In the genomic region with DNA sequence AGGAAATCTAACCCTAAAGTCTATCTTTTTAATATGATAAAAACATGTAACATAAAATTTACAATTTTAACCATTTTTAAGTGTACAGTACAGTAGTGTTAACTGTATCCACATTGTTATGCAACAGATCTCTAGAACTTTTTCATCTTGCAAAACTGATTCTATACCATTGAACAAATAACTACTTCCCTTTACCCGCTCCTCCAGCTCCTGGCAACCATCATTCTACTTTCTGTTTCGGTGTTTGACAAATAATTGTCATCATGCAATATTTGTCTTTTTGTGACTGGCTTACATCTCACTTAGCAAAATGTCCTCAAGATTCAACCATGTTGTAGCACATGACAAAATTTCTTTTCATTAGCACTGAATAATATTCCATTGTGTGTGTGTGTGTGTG, we compare ENCODE assay signal across 16 cellular contexts.
"Had no signal": no experiment of that assay in that cellular context is flagged by ENCODE, and none has a peak within 500 bp of the region (broad histone marks: within the 10 kb centered on the region; RNA-seq: fewer than 3 reads in every experiment).

No MANE protein-coding gene starts in this region.

- H3K9me3 ChIP-seq: heart left ventricle, mucosa of descending colon, neutrophil, thyroid gland had no signal

- H3K36me3 ChIP-seq: cardiac muscle cell, heart left ventricle, neutrophil, thyroid gland had no signal

- H3K27ac ChIP-seq: cardiac muscle cell, heart left ventricle, neutrophil, skin epidermis, thyroid gland, VCaP had no signal

- ATAC-seq: activated CD4-positive, alpha-beta T cell treated with anti-CD3 and anti-CD28 coated beads for 36 hours; activated CD8-positive, alpha-beta T cell treated with anti-CD3 and anti-CD28 coated beads for 36 hours; heart left ventricle; left lobe of liver; mucosa of descending colon; naive thymus-derived CD8-positive, alpha-beta T cell had no signal

- DNase-seq: activated CD4-positive, alpha-beta T cell treated with anti-CD3 and anti-CD28 coated beads for 36 hours; activated CD8-positive, alpha-beta memory T cell treated with anti-CD3 and anti-CD28 coated beads, Interleukin-2, amount 50 U/mL, for 48 hours; activated CD8-positive, alpha-beta T cell treated with anti-CD3 and anti-CD28 coated beads for 36 hours; activated naive CD4-positive, alpha-beta T cell treated with anti-CD3 and anti-CD28 coated beads for 36 hours; heart left ventricle; islet precursor cell; mammary epithelial cell; mucosa of descending colon; naive thymus-derived CD8-positive, alpha-beta T cell; posterior cingulate gyrus; thyroid gland had no signal

- H3K4me3 ChIP-seq: cardiac muscle cell, heart left ventricle, mucosa of descending colon, skin epidermis, thyroid gland had no signal

- H3K4me1 ChIP-seq: heart left ventricle, thyroid gland had no signal

- H3K27me3 ChIP-seq: cardiac muscle cell, heart left ventricle, neutrophil, thyroid gland had no signal
